Comparison of ENCODE assay signal across 1 cellular context in genomic region chr6:163287626-163288025, GRCh38.
TF ChIP-seq lines count a peak whose summit lies in the region.

No MANE protein-coding gene starts in this region.

TF ChIP-seq in HepG2, 621 proteins besides CTCF, POLR2A, EP300 and RAD21 (continued from another document):
- TF ChIP-seq ZBTB7B (CRISPR knock-in tag; IDR thresholded peaks at IDR 0.05) (no peak), RFX3 (CRISPR knock-in tag; IDR thresholded peaks at IDR 0.05) (no peak), ZBTB37 (CRISPR knock-in tag; IDR thresholded peaks at IDR 0.05) (no peak), ZNF75D (CRISPR knock-in tag; IDR thresholded peaks at IDR 0.05; ENCODE audit: borderline replicate concordance) (no peak), ZNF101 (CRISPR knock-in tag; IDR thresholded peaks at IDR 0.05; ENCODE audit: borderline replicate concordance, low read depth) (no peak), ZNF230 (CRISPR knock-in tag; IDR thresholded peaks at IDR 0.05) (no peak), ZNF597 (CRISPR knock-in tag; IDR thresholded peaks at IDR 0.05) (no peak)
TF ChIP-seq in HepG2: peak in this region for 0.
